Comparison of ENCODE assay signal across 1 cellular context in the genomic region with DNA sequence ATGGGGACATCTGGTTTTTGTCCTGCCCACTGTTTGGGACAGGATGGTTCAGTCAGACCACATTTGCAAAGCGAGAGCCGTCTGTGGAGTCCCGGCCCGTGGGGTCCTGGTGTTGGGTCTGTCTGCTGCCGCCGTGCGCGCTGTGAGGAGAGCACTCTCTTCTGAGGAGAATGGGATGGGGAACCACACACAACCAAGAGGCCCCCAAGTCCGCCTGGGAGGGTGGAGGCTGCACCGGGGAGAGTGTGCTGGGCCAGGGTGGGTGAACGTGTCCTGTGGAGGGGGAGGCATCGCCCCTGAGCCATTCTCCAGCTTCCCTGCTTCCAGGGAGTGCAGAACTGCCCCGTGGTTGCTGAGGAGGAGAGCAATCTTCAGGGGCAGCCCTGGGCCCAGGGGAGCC.
TF ChIP-seq lines count a peak whose summit lies in the region.

No MANE protein-coding gene starts in this region.

TF ChIP-seq in GM23338, 12 proteins besides CTCF, POLR2A, EP300 and RAD21 (continued from another document):
- TF ChIP-seq, protein P1, sequence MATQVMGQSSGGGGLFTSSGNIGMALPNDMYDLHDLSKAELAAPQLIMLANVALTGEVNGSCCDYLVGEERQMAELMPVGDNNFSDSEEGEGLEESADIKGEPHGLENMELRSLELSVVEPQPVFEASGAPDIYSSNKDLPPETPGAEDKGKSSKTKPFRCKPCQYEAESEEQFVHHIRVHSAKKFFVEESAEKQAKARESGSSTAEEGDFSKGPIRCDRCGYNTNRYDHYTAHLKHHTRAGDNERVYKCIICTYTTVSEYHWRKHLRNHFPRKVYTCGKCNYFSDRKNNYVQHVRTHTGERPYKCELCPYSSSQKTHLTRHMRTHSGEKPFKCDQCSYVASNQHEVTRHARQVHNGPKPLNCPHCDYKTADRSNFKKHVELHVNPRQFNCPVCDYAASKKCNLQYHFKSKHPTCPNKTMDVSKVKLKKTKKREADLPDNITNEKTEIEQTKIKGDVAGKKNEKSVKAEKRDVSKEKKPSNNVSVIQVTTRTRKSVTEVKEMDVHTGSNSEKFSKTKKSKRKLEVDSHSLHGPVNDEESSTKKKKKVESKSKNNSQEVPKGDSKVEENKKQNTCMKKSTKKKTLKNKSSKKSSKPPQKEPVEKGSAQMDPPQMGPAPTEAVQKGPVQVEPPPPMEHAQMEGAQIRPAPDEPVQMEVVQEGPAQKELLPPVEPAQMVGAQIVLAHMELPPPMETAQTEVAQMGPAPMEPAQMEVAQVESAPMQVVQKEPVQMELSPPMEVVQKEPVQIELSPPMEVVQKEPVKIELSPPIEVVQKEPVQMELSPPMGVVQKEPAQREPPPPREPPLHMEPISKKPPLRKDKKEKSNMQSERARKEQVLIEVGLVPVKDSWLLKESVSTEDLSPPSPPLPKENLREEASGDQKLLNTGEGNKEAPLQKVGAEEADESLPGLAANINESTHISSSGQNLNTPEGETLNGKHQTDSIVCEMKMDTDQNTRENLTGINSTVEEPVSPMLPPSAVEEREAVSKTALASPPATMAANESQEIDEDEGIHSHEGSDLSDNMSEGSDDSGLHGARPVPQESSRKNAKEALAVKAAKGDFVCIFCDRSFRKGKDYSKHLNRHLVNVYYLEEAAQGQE (IDR thresholded peaks at IDR 0.05; ENCODE audit: unreplicated experiment) = no peak
- TF ChIP-seq EZH2 (IDR thresholded peaks at IDR 0.05; ENCODE audit: low read depth, unreplicated experiment) (no peak), POLR2AphosphoS5 (IDR thresholded peaks at IDR 0.05; ENCODE audit: low read depth) (no peak)
